Comparison of ENCODE assay signal across 16 cellular contexts in the genomic region with DNA sequence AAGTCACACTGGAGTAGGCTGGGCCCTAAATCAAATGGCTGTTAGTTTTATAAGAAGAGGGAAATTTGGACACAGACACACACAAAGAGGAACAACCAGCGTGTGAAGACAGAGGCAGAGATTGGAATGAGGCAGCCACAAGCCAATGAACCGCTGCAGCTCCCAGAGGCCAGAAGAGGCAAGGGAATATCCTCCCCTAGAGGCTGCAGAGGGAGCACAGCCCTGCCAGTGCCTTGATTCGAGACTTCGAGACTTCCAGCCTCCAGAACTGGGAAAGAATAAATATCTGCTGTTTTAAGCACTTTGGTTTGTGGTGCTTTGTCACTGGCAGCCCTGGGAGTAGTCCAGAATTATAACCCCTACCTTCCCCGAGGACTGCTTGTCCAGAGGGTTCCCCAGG.
A peak's percentile ranks its signal among the peaks of the same experiment; 100 is the strongest.
DNase-seq lines count a peak whose midpoint lies in the region; ATAC-seq, FAIRE-seq and TF ChIP-seq lines count a peak whose summit lies in the region.
"Had no signal": no experiment of that assay in that cellular context is flagged by ENCODE, and none has a peak within 500 bp of the region (broad histone marks: within the 10 kb centered on the region; RNA-seq: fewer than 3 reads in every experiment).

No MANE protein-coding gene starts in this region.

- peaks cover 3 to 8% (median 6%) of the 10 kb centered on the region in 5 donors for H3K9me3 Mint-ChIP-seq in CD8-positive, alpha-beta memory T cell
- H3K9me3 Mint-ChIP-seq: CD4-positive, alpha-beta T cell had no signal

- no peak overlapping the region for H2BK15ac ChIP-seq in mesendoderm (replicated peaks; ENCODE audit: low read depth)

- no peaks in the 10 kb centered on the region for H3K36me3 ChIP-seq in BE2C
- no peaks in the 10 kb centered on the region for H3K36me3 ChIP-seq in K562 (ENCODE audit: control insufficient read depth, insufficient read depth, low read length)
- no peaks in the 10 kb centered on the region for H3K36me3 ChIP-seq in mesendoderm (ENCODE audit: control insufficient read depth, insufficient read depth, low read length)
- no peaks in the 10 kb centered on the region for H3K36me3 ChIP-seq in CD8-positive, alpha-beta memory T cell (ENCODE audit: insufficient read depth, low read length)

- no peak overlapping the region for H3K9ac ChIP-seq in K562 (ENCODE audit: insufficient read depth in 1 of 2, low read depth in 2 of 2, low read length in 2 of 2)
- no peak overlapping the region for H3K9ac ChIP-seq in mesendoderm (ENCODE audit: low read length)

- H3K27me3 Mint-ChIP-seq in CD8-positive, alpha-beta memory T cell = peaks cover 24 to 40% of the 10 kb centered on the region in 2 donors

- H3K4me3 ChIP-seq in BE2C (ENCODE audit: low read depth, low read length) (no peak overlapping the region), K562 (no peak overlapping the region), mesendoderm (ENCODE audit: low read length) (no peak overlapping the region)
- no peak overlapping the region for H3K4me3 ChIP-seq in CD8-positive, alpha-beta memory T cell (ENCODE audit: low read length)

- no peak overlapping the region for H3K27ac ChIP-seq in K562 (ENCODE audit: extremely low read depth, low read depth, low read length)
- no peak overlapping the region for H3K27ac ChIP-seq in mesendoderm (ENCODE audit: low read depth, low read length)
- no peak overlapping the region for H3K27ac ChIP-seq in CD8-positive, alpha-beta memory T cell (ENCODE audit: low read depth, low read length)

- no peak overlapping the region for H2BK5ac ChIP-seq in mesendoderm (ENCODE audit: low read length)

- no peak overlapping the region for H4K8ac ChIP-seq in mesendoderm (ENCODE audit: low read depth, low read length)

- H3K79me2 ChIP-seq in K562 (ENCODE audit: control insufficient read depth, insufficient read depth, low read length) (no peaks in the 10 kb centered on the region), mesendoderm (ENCODE audit: control insufficient read depth, insufficient read depth, low read length) (no peaks in the 10 kb centered on the region)

- H2BK120ac ChIP-seq in mesendoderm (ENCODE audit: low read depth, low read length) = no peak overlapping the region

- H3K9me3 ChIP-seq in BE2C (no peaks in the 10 kb centered on the region), K562 (replicated peaks; ENCODE audit: control insufficient read depth, insufficient read depth, low read depth, low read length) (no peaks in the 10 kb centered on the region)
- no peaks in the 10 kb centered on the region for H3K9me3 ChIP-seq in CD8-positive, alpha-beta memory T cell (ENCODE audit: low read length)

- CTCF ChIA-PET in K562 (lab: Yijun Ruan, JAX; ENCODE audit: low intra/inter-chr PET ratio) = no interaction called here
- CTCF ChIA-PET in CD8-positive, alpha-beta memory T cell (lab: Charles Lee) = no interaction called here

- intact Hi-C loops in K562 (cut with micrococcal nuclease) = no loop called here

- H3K4me1 Mint-ChIP-seq in CD8-positive, alpha-beta memory T cell = no peaks in the 10 kb centered on the region
- H3K4me1 Mint-ChIP-seq: activated B cell treated with CpG ODN at 0.5 μM for 24 hours; activated naive CD8-positive, alpha-beta T cell treated with anti-CD3 and anti-CD28 coated beads for 36 hours had no signal

- no peaks in the 10 kb centered on the region for H3K9me1 ChIP-seq in K562 (ENCODE audit: control insufficient read depth, insufficient read depth, low read length)

- no peak for ATAC-seq in K562
- ATAC-seq in HG02840 (IDR thresholded peaks at IDR 0.05; ENCODE audit: low FRiP score, unreplicated experiment) = no peak
- no peak for ATAC-seq in HG03095 (IDR thresholded peaks at IDR 0.05; ENCODE audit: unreplicated experiment)
- ATAC-seq: stimulated activated naive CD8-positive, alpha-beta T cell treated with anti-CD3 and anti-CD28 coated beads, Interleukin-15, Interleukin-2, amounts not matched to agents 100 U/mL and 50 U/mL, for 24 hours had no signal

- H4K5ac ChIP-seq in mesendoderm (ENCODE audit: low read length) = no peak overlapping the region

- H2AFZ ChIP-seq in K562 (ENCODE audit: low read depth, low read length) = no peak overlapping the region

- peaks cover 6% of the 10 kb centered on the region for H4K20me1 ChIP-seq in K562 (replicated peaks; ENCODE audit: control insufficient read depth, insufficient read depth, low read length)

- H3K27me3 ChIP-seq in BE2C (peaks cover 3% of the 10 kb centered on the region; the same call in 1 of the 2 replicates), K562 (ENCODE audit: control insufficient read depth in 2 of 2, insufficient read depth in 2 of 2, low read length in 2 of 2) (no peaks in the 10 kb centered on the region; a peak in 1 of 5 replicates), mesendoderm (ENCODE audit: insufficient read depth, low read length, poor library complexity) (no peaks in the 10 kb centered on the region)
- H3K27me3 ChIP-seq in CD8-positive, alpha-beta memory T cell (ENCODE audit: insufficient read depth, low read length, poor library complexity, severe bottlenecking) = no peaks in the 10 kb centered on the region

- H3K4me2 ChIP-seq in K562 (ENCODE audit: insufficient read depth, low read length) (no peak overlapping the region), mesendoderm (ENCODE audit: low read length) (no peak overlapping the region)

- peaks cover 7% of the 10 kb centered on the region; the same call in 1 of the 2 replicates for H3K4me1 ChIP-seq in BE2C
- H3K4me1 ChIP-seq in K562 (replicated peaks in 1 of 2; ENCODE audit: control insufficient read depth in 2 of 2, insufficient read depth in 2 of 2, low read length in 2 of 2) = peaks cover 0 to 16% of the 10 kb centered on the region in 2 experiments; a peak in 3 of 5 replicates
- H3K4me1 ChIP-seq in mesendoderm (ENCODE audit: control insufficient read depth, low read depth, low read length) = peaks cover 5% of the 10 kb centered on the region
- H3K4me1 ChIP-seq in CD8-positive, alpha-beta memory T cell (ENCODE audit: insufficient read depth, low read length) = no peaks in the 10 kb centered on the region

- no peak overlapping the region for H2AK5ac ChIP-seq in mesendoderm (ENCODE audit: low read length)

- no peak for DNase-seq in BE2C
- peak; percentile 7 for DNase-seq in HT1080 (ENCODE audit: low read depth)
- DNase-seq in K562 (ENCODE audit: extremely low read depth in 1 of 4, low spot score in 3 of 4) = peak in 1 of 4 experiments; percentile 3
- peak; percentile 65 for DNase-seq in mesendoderm
- DNase-seq in hippocampal formation (lab: John Stamatoyannopoulos, UW) = no peak
- DNase-seq in CD8-positive, alpha-beta memory T cell = no peak
- DNase-seq: activated B cell treated with CpG ODN at 0.5 μM for 24 hours; activated CD8-positive, alpha-beta memory T cell treated with anti-CD3 and anti-CD28 coated beads, Interleukin-2, amount 50 U/mL, for 48 hours; activated naive CD8-positive, alpha-beta T cell treated with anti-CD3 and anti-CD28 coated beads for 36 hours; CD4-positive, alpha-beta T cell; SHP77; stimulated activated CD4-positive, alpha-beta T cell treated with anti-CD3 and anti-CD28 coated beads, Interleukin-4, amount 100 ng/mL, for 24 hours; stimulated activated naive CD8-positive, alpha-beta T cell treated with anti-CD3 and anti-CD28 coated beads, Interleukin-15, Interleukin-2, amounts not matched to agents 100 U/mL and 50 U/mL, for 24 hours had no signal

- H3K18ac ChIP-seq in mesendoderm (ENCODE audit: low read length) = no peak overlapping the region

- TF ChIP-seq EP300 in K562 (IDR thresholded peaks at IDR 0.05; ENCODE audit: low read length) = no peak

- no peak for FAIRE-seq in K562 (lab: Jason Lieb, UNC)
- FAIRE-seq: colon had no signal

- no peak overlapping the region for H3K4ac ChIP-seq in mesendoderm (ENCODE audit: low read depth, low read length)

- POLR2A ChIA-PET in K562 (lab: Yijun Ruan, JAX) = interaction anchor here (0.8 kb wide), 1 partner anchor 15 kb away, joined by 3 read pairs; no protein-coding TSS in a partner anchor
- POLR2A ChIA-PET in CD8-positive, alpha-beta memory T cell (lab: Charles Lee) = no interaction called here

- TF ChIP-seq POLR2A in K562 (conservative IDR thresholded peaks at IDR 0.05) = no peak

- TF ChIP-seq RAD21 in K562 (CRISPR knock-in tag; conservative IDR thresholded peaks at IDR 0.05 in 1 of 2, IDR thresholded peaks at IDR 0.05 in 1 of 2) = peak in 1 of 2 experiments; percentile 32; a peak in 2 of 4 replicates

- BruUV-seq in K562 (replicated peaks; lab: Mats Ljungman, UMichigan) = no TSS peak

- no peak overlapping the region for H3K4me3 Mint-ChIP-seq in CD8-positive, alpha-beta memory T cell
- H3K4me3 Mint-ChIP-seq: activated B cell treated with CpG ODN at 0.5 μM for 24 hours; activated naive CD8-positive, alpha-beta T cell treated with anti-CD3 and anti-CD28 coated beads for 36 hours; CD4-positive, alpha-beta T cell had no signal

- WGBS in K562 (ENCODE audit: insufficient coverage, low coverage, missing lambda C conversion rate) = 0% methylated on average over 4 of the region's 5 CpGs
- WGBS in mesendoderm (ENCODE audit: extremely low coverage, insufficient coverage, low lambda C conversion rate) = no CpG with 5 or more reads among the region's 5 CpGs

- H3K79me1 ChIP-seq in mesendoderm (ENCODE audit: low read length) = no peaks in the 10 kb centered on the region

- peak; percentile 36 for TF ChIP-seq CTCF in BE2C (IDR thresholded peaks at IDR 0.05; ENCODE audit: low read depth, low read length)
- peak; percentile 17 to 40 (median 19); a peak in 3 of 6 replicates for TF ChIP-seq CTCF in K562 (IDR thresholded peaks at IDR 0.05 in 2 of 3, conservative IDR thresholded peaks at IDR 0.05 in 1 of 3; ENCODE audit: insufficient read depth in 2 of 3, low read depth in 1 of 3, low read length in 3 of 3)

- in situ Hi-C loops in K562 (cut with MboI) = no loop called here

- peaks cover 0 to 3% (median 0%) of the 10 kb centered on the region in 3 donors for H3K36me3 Mint-ChIP-seq in CD8-positive, alpha-beta memory T cell
- H3K36me3 Mint-ChIP-seq: activated naive CD8-positive, alpha-beta T cell treated with anti-CD3 and anti-CD28 coated beads for 36 hours had no signal

- H3K27ac Mint-ChIP-seq in CD8-positive, alpha-beta memory T cell = no peak overlapping the region
- H3K27ac Mint-ChIP-seq: activated B cell treated with CpG ODN at 0.5 μM for 24 hours; activated naive CD8-positive, alpha-beta T cell treated with anti-CD3 and anti-CD28 coated beads for 36 hours; CD4-positive, alpha-beta T cell had no signal

- H3K56ac ChIP-seq in mesendoderm (ENCODE audit: low read length) = no peak overlapping the region

- no peak overlapping the region for H3K23ac ChIP-seq in mesendoderm (ENCODE audit: low read length)

TF ChIP-seq in K562, 482 proteins besides CTCF, POLR2A, EP300 and RAD21 (continues in another document):
- TF ChIP-seq ARID1B (IDR thresholded peaks at IDR 0.05) = no peak

Comparison
In these comparisons a context has a peak if more than half of its experiments do, and no peak if none do; other contexts are left out.
1. DNase-seq: peak in HT1080 (single experiment) and mesendoderm (single experiment); none in BE2C (single experiment), hippocampal formation (0 of 2) and CD8-positive, alpha-beta memory T cell (0 of 5).